Comparison of ENCODE assay signal across 8 cellular contexts in the genomic region with DNA sequence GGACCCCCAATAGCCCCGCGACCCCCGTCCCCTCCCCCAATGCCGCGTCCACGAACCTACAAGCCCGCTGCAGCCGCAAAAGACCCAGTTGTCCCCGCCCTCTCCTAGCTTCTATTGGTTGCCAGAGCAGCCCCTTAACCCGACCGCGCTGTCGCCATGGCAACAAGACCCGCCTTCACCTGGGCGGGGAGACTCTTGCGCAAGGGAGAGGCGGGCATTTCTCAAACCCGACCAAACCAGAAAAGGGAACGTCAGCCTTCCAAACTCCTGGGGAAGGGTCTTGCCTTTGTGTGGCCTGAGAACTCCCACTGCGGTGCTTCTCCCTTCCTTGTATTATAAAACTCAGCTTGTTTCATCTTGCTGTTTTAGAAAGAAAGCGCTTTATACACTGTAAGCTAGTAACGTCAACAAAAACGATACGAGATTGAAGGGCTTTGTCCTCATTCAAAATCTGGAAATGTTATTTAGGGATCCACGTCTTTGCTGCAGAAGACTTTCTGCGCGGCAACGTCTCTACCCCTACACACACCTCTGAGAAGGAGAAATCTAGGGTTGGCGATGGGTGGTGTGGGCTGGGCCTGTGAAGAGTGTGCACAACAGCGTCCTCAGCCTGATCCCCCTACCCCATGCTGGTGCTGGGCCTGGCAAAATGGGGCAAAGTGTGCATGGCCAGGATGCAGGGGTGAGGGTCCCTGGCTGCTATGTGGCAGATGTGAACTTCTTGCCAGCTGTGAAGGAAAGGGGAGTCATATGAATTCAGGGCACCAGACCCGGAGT. TPM values are rescaled to one million over a fixed set of nuclear protein-coding genes. Genes with fewer than 3 reads are reported as not detected.
DNase-seq lines count a peak whose midpoint lies in the region; ATAC-seq, FAIRE-seq and TF ChIP-seq lines count a peak whose summit lies in the region.

A gene (minus strand): TSS at position 86 of the 777 bp plus-strand sequence. CDS start 551 bp downstream, outside the sequence.

- H3K27ac ChIP-seq in rectal smooth muscle tissue (ENCODE audit: low read depth, low read length) (peak within 1 kb of the TSS; percentile 64), vagina (peak within 1 kb of the TSS; percentile 71)

- TF ChIP-seq CTCF in astrocyte of the cerebellum (IDR thresholded peaks at IDR 0.05; ENCODE audit: low read depth, low read length, missing control alignments), result no peak
- TF ChIP-seq CTCF in vagina (IDR thresholded peaks at IDR 0.05), result no peak

- no peaks in the 10 kb centered on the region for H3K27me3 ChIP-seq in rectal smooth muscle tissue (ENCODE audit: control insufficient read depth, insufficient read depth, low read length)
- H3K27me3 ChIP-seq in vagina, result no peaks in the 10 kb centered on the region

- H3K4me1 ChIP-seq in rectal smooth muscle tissue (ENCODE audit: control insufficient read depth, insufficient read depth, low read length), result peaks cover 11% of the 10 kb centered on the region
- H3K4me1 ChIP-seq in vagina, result peaks cover 20% of the 10 kb centered on the region

- peak; percentile 94 for ATAC-seq in HG03045 (IDR thresholded peaks at IDR 0.05; ENCODE audit: unreplicated experiment)

- H3K9ac ChIP-seq in rectal smooth muscle tissue (ENCODE audit: low read length), result peak within 1 kb of the TSS; percentile 45

- peak within 1 kb of the TSS; percentile 75 for H3K4me3 ChIP-seq in astrocyte of the cerebellum (ENCODE audit: low read depth, low read length)
- H3K4me3 ChIP-seq in rectal smooth muscle tissue (ENCODE audit: low read length), result peak within 1 kb of the TSS; percentile 85
- H3K4me3 ChIP-seq in vagina, result peak within 1 kb of the TSS; percentile 88 to 93

- H3K36me3 ChIP-seq in rectal smooth muscle tissue (ENCODE audit: control insufficient read depth, insufficient read depth, low read length) (peaks cover 9% of the 10 kb centered on the region), vagina (peaks cover 0 to 10% of the 10 kb centered on the region in 2 donors)

- DNase-seq in GM18507 (ENCODE audit: extremely low spot score, insufficient read length, low read depth) (peak; percentile 97), NCI-H2081 treated with DMSO at 0.1 percent for 48 hours (lab: John Stamatoyannopoulos, UW) (peak; percentile 85), T1000 (lab: John Stamatoyannopoulos, UW) (peak; percentile 87), astrocyte of the cerebellum (ENCODE audit: low read depth) (peak; percentile 86), hepatic stellate cell (ENCODE audit: low spot score) (peak; percentile 97), vagina (ENCODE audit: extremely low spot score in 2 of 2) (peak in 1 of 2 donors; percentile 98)

- peak; percentile 84 for FAIRE-seq in GM18507 (lab: Jason Lieb, UNC)

- TF ChIP-seq POLR2A in vagina (IDR thresholded peaks at IDR 0.05), result peak in 1 of 2 donors; percentile 48

- intact Hi-C loops in vagina (cut with DNase I), result no loop called here

- in situ Hi-C loops in astrocyte of the cerebellum (cut with HindIII; ENCODE audit: low sequenced_read_pairs), result loop anchor here (10.0 kb wide), 1 partner anchor 70 kb away; no protein-coding TSS in a partner anchor

- no peaks in the 10 kb centered on the region for H3K9me3 ChIP-seq in vagina

RNA-seq across cellular contexts. Expression of the gene that starts here (rescaled TPM):
- total RNA-seq in vagina, result 58.7 TPM
